In the genomic region with DNA sequence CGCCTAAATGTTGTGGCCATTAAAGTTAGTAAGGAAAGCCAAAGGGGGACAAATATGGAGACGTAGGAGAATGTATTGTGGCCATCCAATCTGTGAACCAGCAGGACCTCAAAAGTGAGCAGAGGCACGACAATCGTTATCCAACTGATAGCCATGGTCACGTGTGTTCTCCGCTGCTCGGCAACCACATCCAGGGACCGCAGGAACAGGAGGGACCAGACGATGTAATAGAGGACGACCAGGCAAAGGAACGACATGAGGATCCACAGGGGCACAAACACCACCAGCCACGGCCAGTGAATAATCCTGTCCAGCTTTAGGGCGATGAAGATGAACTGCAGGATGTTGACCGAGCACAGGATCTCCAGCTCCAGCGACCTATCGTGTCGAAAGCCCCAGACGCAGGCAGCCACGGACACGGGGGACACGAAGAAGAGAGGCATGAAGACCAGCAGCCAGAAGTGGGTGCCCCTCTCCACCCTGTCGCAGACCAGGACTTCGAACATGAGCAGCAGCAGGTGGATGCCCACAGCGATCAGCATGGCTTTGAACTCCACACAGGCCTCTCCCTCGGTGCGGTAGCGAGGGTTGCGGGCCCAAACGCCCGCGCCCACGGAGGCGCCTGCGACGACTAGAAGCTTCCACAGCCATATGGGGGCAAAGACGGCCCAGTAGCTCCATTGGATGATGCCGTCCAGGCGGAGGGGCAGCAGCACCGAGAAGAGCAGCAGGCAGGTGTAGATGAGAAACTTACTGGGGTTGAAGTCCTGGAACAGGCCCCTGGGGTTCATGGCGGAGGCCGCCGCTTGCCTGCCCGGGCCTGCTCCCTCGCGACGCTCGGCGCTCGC, we compare ENCODE assay signal across 8 cellular contexts. TPM values are rescaled to one million over a fixed set of nuclear protein-coding genes. Genes with fewer than 3 reads are reported as not detected.
A peak's percentile ranks its signal among the peaks of the same experiment; 100 is the strongest.
DNase-seq lines count a peak whose midpoint lies in the region; ATAC-seq and TF ChIP-seq lines count a peak whose summit lies in the region.

No MANE protein-coding gene starts in this region.

- no peaks in the 10 kb centered on the region for H3K9me3 ChIP-seq in KOPT-K1 (ENCODE audit: insufficient read depth, low read length, poor library complexity, severe bottlenecking)
- H3K9me3 ChIP-seq in naive thymus-derived CD4-positive, alpha-beta T cell (ENCODE audit: control insufficient read depth in 2 of 3, low read length in 3 of 3), result peaks cover 0 to 16% (median 0%) of the 10 kb centered on the region in 3 experiments

- peaks cover 45% of the 10 kb centered on the region for H3K36me3 ChIP-seq in KOPT-K1 (ENCODE audit: insufficient read depth, low read length)
- no peaks in the 10 kb centered on the region for H3K36me3 ChIP-seq in naive thymus-derived CD4-positive, alpha-beta T cell (ENCODE audit: control insufficient read depth in 2 of 3, insufficient read depth in 3 of 3, low read length in 3 of 3)

- CTCF ChIA-PET in AG04449 (lab: Yijun Ruan, JAX), result interaction anchor here (1.1 to 1.6 kb wide), 2 partner anchors 8 to 91 kb away, joined by 3 to 4 read pairs; no protein-coding TSS in a partner anchor
- CTCF ChIA-PET in naive thymus-derived CD4-positive, alpha-beta T cell (lab: Charles Lee), result interaction anchor here (1.1 kb wide), 2 partner anchors 12 to 91 kb away, joined by 3 to 4 read pairs; no protein-coding TSS in a partner anchor

- no peaks in the 10 kb centered on the region for H3K27me3 ChIP-seq in naive thymus-derived CD4-positive, alpha-beta T cell (ENCODE audit: control insufficient read depth in 2 of 2, insufficient read depth in 2 of 2, low read length in 2 of 2)

- ATAC-seq in naive thymus-derived CD4-positive, alpha-beta T cell, result no peak
- ATAC-seq in GM18868 (IDR thresholded peaks at IDR 0.05; ENCODE audit: unreplicated experiment), result no peak
- ATAC-seq in HG02588 (IDR thresholded peaks at IDR 0.05; ENCODE audit: unreplicated experiment), result no peak

- peaks cover 17 to 23% of the 10 kb centered on the region in 2 donors for H3K4me1 ChIP-seq in naive thymus-derived CD4-positive, alpha-beta T cell (ENCODE audit: control insufficient read depth in 2 of 2, insufficient read depth in 2 of 2, low read length in 2 of 2)

- DNase-seq in AG04449 (ENCODE audit: low read depth, low spot score) (no peak), germinal center (ENCODE audit: low spot score) (no peak), cerebellum (ENCODE audit: low spot score) (no peak)
- peak in 2 of 9 donors; percentile 15 to 20 for DNase-seq in naive thymus-derived CD4-positive, alpha-beta T cell

- H3K9me3 Mint-ChIP-seq in dendritic cell treated with granulocyte-macrophage colony-stimulating factor and Interleukin-4, amounts not matched to agents 40 ng/mL and 50 ng/mL, for 4 days, result peaks cover 7% of the 10 kb centered on the region
- peaks cover 0 to 43% (median 20%) of the 10 kb centered on the region in 11 donors for H3K9me3 Mint-ChIP-seq in naive thymus-derived CD4-positive, alpha-beta T cell

- peaks cover 32% of the 10 kb centered on the region for H3K27me3 Mint-ChIP-seq in dendritic cell treated with granulocyte-macrophage colony-stimulating factor and Interleukin-4, amounts not matched to agents 40 ng/mL and 50 ng/mL, for 4 days
- no peaks in the 10 kb centered on the region for H3K27me3 Mint-ChIP-seq in naive thymus-derived CD4-positive, alpha-beta T cell

- POLR2A ChIA-PET in AG04449 (lab: Yijun Ruan, JAX), result no interaction called here
- POLR2A ChIA-PET in naive thymus-derived CD4-positive, alpha-beta T cell (lab: Charles Lee), result interaction anchor here (1.0 to 3.6 kb wide), 11 partner anchors 9 to 464 kb away, joined by 3 to 28 read pairs (median 5); partner anchors contain the start of gene RALB

- intact Hi-C loops in dendritic cell treated with granulocyte-macrophage colony-stimulating factor and Interleukin-4, amounts not matched to agents 40 ng/mL and 50 ng/mL, for 4 days (cut with micrococcal nuclease), result loop anchor here (2.0 to 5.0 kb wide), 2 partner anchors 30 to 90 kb away; partner anchors contain the start of gene RALB
- intact Hi-C loops in naive thymus-derived CD4-positive, alpha-beta T cell (cut with micrococcal nuclease), result loop anchor here (1.0 to 2.0 kb wide), 12 partner anchors 10 to 856 kb away; partner anchors contain the start of genes C2orf76 (in 2 of the 2), DBI (in 2 of the 2), PTPN4 (in 2 of the 2) and RALB (in 2 of the 2)

- H3K4me3 ChIP-seq in AG04449 (ENCODE audit: low read depth, low read length), result peak overlapping the region; percentile 71
- peak overlapping the region; percentile 74 for H3K4me3 ChIP-seq in naive thymus-derived CD4-positive, alpha-beta T cell (ENCODE audit: low read length)

- peaks cover 47% of the 10 kb centered on the region for H3K4me1 Mint-ChIP-seq in dendritic cell treated with granulocyte-macrophage colony-stimulating factor and Interleukin-4, amounts not matched to agents 40 ng/mL and 50 ng/mL, for 4 days (ENCODE audit: low read depth)
- H3K4me1 Mint-ChIP-seq in naive thymus-derived CD4-positive, alpha-beta T cell, result peaks cover 34 to 66% (median 48%) of the 10 kb centered on the region in 7 donors

- peaks cover 55% of the 10 kb centered on the region for H3K36me3 Mint-ChIP-seq in dendritic cell treated with granulocyte-macrophage colony-stimulating factor and Interleukin-4, amounts not matched to agents 40 ng/mL and 50 ng/mL, for 4 days (ENCODE audit: low read depth)
- peaks cover 7 to 52% (median 45%) of the 10 kb centered on the region in 5 donors for H3K36me3 Mint-ChIP-seq in naive thymus-derived CD4-positive, alpha-beta T cell

- H3K4me3 Mint-ChIP-seq in dendritic cell treated with granulocyte-macrophage colony-stimulating factor and Interleukin-4, amounts not matched to agents 40 ng/mL and 50 ng/mL, for 4 days, result peak overlapping the region; percentile 81
- peak overlapping the region; percentile 73 to 91 (median 84) for H3K4me3 Mint-ChIP-seq in naive thymus-derived CD4-positive, alpha-beta T cell

- TF ChIP-seq CTCF in AG04449 (IDR thresholded peaks at IDR 0.05; ENCODE audit: insufficient read depth, low read length, missing control alignments), result no peak

- peak overlapping the region; percentile 89 for H3K27ac Mint-ChIP-seq in dendritic cell treated with granulocyte-macrophage colony-stimulating factor and Interleukin-4, amounts not matched to agents 40 ng/mL and 50 ng/mL, for 4 days
- H3K27ac Mint-ChIP-seq in naive thymus-derived CD4-positive, alpha-beta T cell, result peak overlapping the region; percentile 62 to 91 (median 89)

- H3K27ac ChIP-seq in KOPT-K1 (ENCODE audit: low read depth, low read length, poor library complexity, severe bottlenecking), result peak overlapping the region; percentile 91
- peak overlapping the region; percentile 94 for H3K27ac ChIP-seq in naive thymus-derived CD4-positive, alpha-beta T cell (ENCODE audit: low read depth, low read length)

RNA-seq across cellular contexts. Expression of gene TMEM185B, which starts 0.8 kb away (rescaled TPM):
- total RNA-seq in naive thymus-derived CD4-positive, alpha-beta T cell, result 10 to 100 TPM; 14.9 to 36.8 (median 19.5) TPM
- polyA plus RNA-seq in naive thymus-derived CD4-positive, alpha-beta T cell, result 10 to 100 TPM; 17.9 to 19.6 TPM
- total RNA-seq in cerebellum, result 16.6 TPM

RNA-seq across cellular contexts. Expression of gene RALB, which starts 30.2 kb away (rescaled TPM):
- 100 to 1,000 TPM in 1 of 5 experiments, 10 to 100 TPM in 3, 1 to 10 TPM in 1; 8.7 to 119 (median 11.6) TPM for total RNA-seq in naive thymus-derived CD4-positive, alpha-beta T cell
- 10 to 100 TPM; 25.9 to 28.2 TPM for polyA plus RNA-seq in naive thymus-derived CD4-positive, alpha-beta T cell
- 24.0 TPM for total RNA-seq in cerebellum
